18 cellular contexts compared by ENCODE assay signal in the genomic region with DNA sequence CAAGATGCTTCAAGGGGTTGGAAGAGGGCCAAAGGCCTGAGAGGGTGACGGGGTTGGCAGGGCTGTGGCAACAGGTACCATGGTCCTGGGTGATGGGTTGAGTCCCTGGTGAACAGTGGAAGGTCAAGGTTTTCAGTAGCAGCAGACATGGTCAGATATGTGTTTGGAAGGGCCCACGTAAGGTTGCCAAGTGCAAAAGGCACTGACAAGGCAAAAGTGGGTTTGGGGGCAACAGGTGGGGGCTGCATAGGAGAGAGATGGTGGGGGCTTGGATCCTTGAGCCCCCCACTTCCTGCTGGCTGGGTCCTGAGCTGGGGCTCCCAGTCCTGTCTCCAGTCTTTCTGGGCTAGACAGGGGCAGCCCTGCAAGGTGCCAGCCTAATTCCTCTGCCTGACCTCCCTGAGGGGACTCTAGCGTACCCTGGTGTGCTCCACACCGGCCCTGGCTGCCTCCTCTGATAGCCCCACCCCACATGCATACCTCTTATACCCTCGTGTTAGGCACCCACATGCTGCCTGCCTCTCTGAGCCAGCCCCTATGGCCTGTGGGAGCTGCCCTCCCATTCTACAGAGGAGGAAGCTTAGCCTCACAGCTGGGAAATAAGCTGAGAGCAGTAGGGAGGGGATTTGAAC.
"Had no signal": no experiment of that assay in that cellular context is flagged by ENCODE, and none has a peak within 500 bp of the region (broad histone marks: within the 10 kb centered on the region; RNA-seq: fewer than 3 reads in every experiment).

No MANE protein-coding gene starts in this region.

- H3K27ac Mint-ChIP-seq: activated CD4-positive, alpha-beta memory T cell treated with anti-CD3 and anti-CD28 coated beads for 36 hours; activated CD4-positive, alpha-beta T cell treated with anti-CD3 and anti-CD28 coated beads for 36 hours; activated CD4-positive, alpha-beta T cell treated with anti-CD3 and anti-CD28 coated beads, Interleukin-2, amount 10 ng/mL, durations not matched to agents 24 days and 14 days; activated CD8-positive, alpha-beta memory T cell treated with anti-CD3 and anti-CD28 coated beads, Interleukin-2, amount 10 ng/mL, durations not matched to agents 7 days and 5 days; activated CD8-positive, alpha-beta T cell treated with anti-CD3 and anti-CD28 coated beads, Interleukin-2, amount 10 ng/mL, durations not matched to agents 7 days and 5 days; activated naive CD4-positive, alpha-beta T cell treated with anti-CD3 and anti-CD28 coated beads, Interleukin-2, amount 10 ng/mL, durations not matched to agents 7 days and 5 days; activated T-helper 1 cell treated with anti-CD3 and anti-CD28 coated beads, Interleukin-12 subunit alpha, Interleukin-12 subunit beta, Interleukin-2, Interleukin-4 antibody, amounts not matched to agents 30 ng/mL and 10 ng/mL and 1 ng/mL, durations not matched to agents 14 hours and 24 hours and 36 hours; endodermal cell had no signal

- H3K4me3 Mint-ChIP-seq: activated CD4-positive, alpha-beta memory T cell treated with anti-CD3 and anti-CD28 coated beads for 36 hours; activated CD4-positive, alpha-beta T cell treated with anti-CD3 and anti-CD28 coated beads for 36 hours; activated CD4-positive, alpha-beta T cell treated with anti-CD3 and anti-CD28 coated beads, Interleukin-2, amount 10 ng/mL, durations not matched to agents 24 days and 14 days; activated CD8-positive, alpha-beta memory T cell treated with anti-CD3 and anti-CD28 coated beads, Interleukin-2, amount 10 ng/mL, durations not matched to agents 7 days and 5 days; activated CD8-positive, alpha-beta T cell treated with anti-CD3 and anti-CD28 coated beads, Interleukin-2, amount 10 ng/mL, durations not matched to agents 7 days and 5 days; activated naive CD4-positive, alpha-beta T cell treated with anti-CD3 and anti-CD28 coated beads, Interleukin-2, amount 10 ng/mL, durations not matched to agents 7 days and 5 days; activated naive CD8-positive, alpha-beta T cell treated with anti-CD3 and anti-CD28 coated beads, Interleukin-2, amount 10 ng/mL, durations not matched to agents 7 days and 5 days; activated T-helper 1 cell treated with anti-CD3 and anti-CD28 coated beads, Interleukin-12 subunit alpha, Interleukin-12 subunit beta, Interleukin-2, Interleukin-4 antibody, amounts not matched to agents 30 ng/mL and 10 ng/mL and 1 ng/mL, durations not matched to agents 14 hours and 24 hours and 36 hours; central memory CD8-positive, alpha-beta T cell; dendritic cell treated with granulocyte-macrophage colony-stimulating factor and Interleukin-4, amounts not matched to agents 40 ng/mL and 50 ng/mL, for 4 days; endodermal cell had no signal

- H3K4me3 ChIP-seq: coronary artery had no signal

- H3K27me3 Mint-ChIP-seq: activated CD4-positive, alpha-beta memory T cell treated with anti-CD3 and anti-CD28 coated beads for 36 hours; activated CD4-positive, alpha-beta T cell treated with anti-CD3 and anti-CD28 coated beads for 36 hours; activated CD4-positive, alpha-beta T cell treated with anti-CD3 and anti-CD28 coated beads, Interleukin-2, amount 10 ng/mL, durations not matched to agents 24 days and 14 days; activated CD8-positive, alpha-beta memory T cell treated with anti-CD3 and anti-CD28 coated beads, Interleukin-2, amount 10 ng/mL, durations not matched to agents 7 days and 5 days; central memory CD8-positive, alpha-beta T cell had no signal

- H3K27me3 ChIP-seq: brain microvascular endothelial cell, dorsolateral prefrontal cortex had no signal

- H3K36me3 ChIP-seq: brain microvascular endothelial cell had no signal

- FAIRE-seq: astrocyte, bronchial epithelial cell, frontal cortex had no signal

- DNase-seq: activated gamma-delta T cell, brain microvascular endothelial cell had no signal

- H3K36me3 Mint-ChIP-seq: activated CD4-positive, alpha-beta memory T cell treated with anti-CD3 and anti-CD28 coated beads for 36 hours; activated CD8-positive, alpha-beta memory T cell treated with anti-CD3 and anti-CD28 coated beads, Interleukin-2, amount 10 ng/mL, durations not matched to agents 7 days and 5 days; activated naive CD8-positive, alpha-beta T cell treated with anti-CD3 and anti-CD28 coated beads, Interleukin-2, amount 10 ng/mL, durations not matched to agents 7 days and 5 days had no signal

- H3K27ac ChIP-seq: brain microvascular endothelial cell, coronary artery had no signal

- H3K9me3 Mint-ChIP-seq: activated CD4-positive, alpha-beta memory T cell treated with anti-CD3 and anti-CD28 coated beads for 36 hours; activated CD4-positive, alpha-beta T cell treated with anti-CD3 and anti-CD28 coated beads, Interleukin-2, amount 10 ng/mL, durations not matched to agents 24 days and 14 days; activated naive CD4-positive, alpha-beta T cell treated with anti-CD3 and anti-CD28 coated beads, Interleukin-2, amount 10 ng/mL, durations not matched to agents 7 days and 5 days; activated naive CD8-positive, alpha-beta T cell treated with anti-CD3 and anti-CD28 coated beads, Interleukin-2, amount 10 ng/mL, durations not matched to agents 7 days and 5 days; activated T-helper 1 cell treated with anti-CD3 and anti-CD28 coated beads, Interleukin-12 subunit alpha, Interleukin-12 subunit beta, Interleukin-2, Interleukin-4 antibody, amounts not matched to agents 30 ng/mL and 10 ng/mL and 1 ng/mL, durations not matched to agents 14 hours and 24 hours and 36 hours; central memory CD8-positive, alpha-beta T cell; dendritic cell treated with granulocyte-macrophage colony-stimulating factor and Interleukin-4, amounts not matched to agents 40 ng/mL and 50 ng/mL, for 4 days had no signal
